In genomic region chr2:99180755-99181647, GRCh38 we compare ENCODE assay signal across 8 cellular contexts. TPM values are rescaled to one million over a fixed set of nuclear protein-coding genes. Genes with fewer than 3 reads are reported as not detected.
A peak's percentile ranks its signal among the peaks of the same experiment; 100 is the strongest.
DNase-seq lines count a peak whose midpoint lies in the region; ATAC-seq lines count a peak whose summit lies in the region.

Gene MITD1, minus strand, starts transcription at chr2:99181058. Its CDS starts 77 bp downstream, at chr2:99180981.
Gene MRPL30, plus strand, starts transcription at chr2:99181184. Its CDS starts 5,020 bp downstream, at chr2:99186204.

- ATAC-seq in HG02610 (IDR thresholded peaks at IDR 0.05; ENCODE audit: unreplicated experiment): peak; percentile 91
- peak; percentile 91 to 92 for ATAC-seq in activated naive CD4-positive, alpha-beta T cell treated with anti-CD3 and anti-CD28 coated beads, Interleukin-2, amount 50 U/mL, for 72 hours

- H3K36me3 Mint-ChIP-seq in activated naive CD4-positive, alpha-beta T cell treated with anti-CD3 and anti-CD28 coated beads, Interleukin-2, amount 50 U/mL, for 72 hours: peaks cover 8 to 20% of the 10 kb centered on the region in 2 donors

- peak within 1 kb of the TSS; percentile 95 to 100 for H3K27ac Mint-ChIP-seq in activated naive CD4-positive, alpha-beta T cell treated with anti-CD3 and anti-CD28 coated beads, Interleukin-2, amount 50 U/mL, for 72 hours

- H3K27ac ChIP-seq in temporal lobe (ENCODE audit: low read depth, low read length): peak within 1 kb of the TSS; percentile 50

- H3K4me3 ChIP-seq in GM08714 (ENCODE audit: low read length): peak within 1 kb of the TSS; percentile 84

- H3K9me3 Mint-ChIP-seq in activated naive CD4-positive, alpha-beta T cell treated with anti-CD3 and anti-CD28 coated beads, Interleukin-2, amount 50 U/mL, for 72 hours: no peaks in the 10 kb centered on the region

- DNase-seq in NCI-H1092 treated with DMSO at 0.1 percent for 48 hours (lab: John Stamatoyannopoulos, UW) (peak; percentile 93), SKM-1 (lab: John Stamatoyannopoulos, UW; ENCODE audit: unreplicated experiment) (peak; percentile 91), glomerular endothelial cell (ENCODE audit: extremely low read depth, low read depth, low spot score) (peak; percentile 93), occipital lobe (lab: John Stamatoyannopoulos, UW) (peak; percentile 90)
- peak; percentile 84 to 93 for DNase-seq in activated naive CD4-positive, alpha-beta T cell treated with anti-CD3 and anti-CD28 coated beads, Interleukin-2, amount 50 U/mL, for 72 hours (ENCODE audit: low spot score in 2 of 2)

RNA-seq across cellular contexts. Expression of gene MITD1, which starts in this region (rescaled TPM):
- total RNA-seq in activated naive CD4-positive, alpha-beta T cell treated with anti-CD3 and anti-CD28 coated beads, Interleukin-2, amount 50 U/mL, for 72 hours: 100 to 1,000 TPM in 1 of 2 donors, 10 to 100 TPM in 1; 71.5 to 107 TPM
- 44.5 and 49.0 TPM in 2 replicates for total RNA-seq in glomerular endothelial cell
- total RNA-seq in occipital lobe: 20.0 TPM
- total RNA-seq in temporal lobe: 15.5 TPM

RNA-seq across cellular contexts. Expression of gene MRPL30, which starts in this region (rescaled TPM):
- total RNA-seq in activated naive CD4-positive, alpha-beta T cell treated with anti-CD3 and anti-CD28 coated beads, Interleukin-2, amount 50 U/mL, for 72 hours: 10 to 100 TPM; 27.9 to 48.5 TPM
- 37.2 and 39.7 TPM in 2 replicates for total RNA-seq in glomerular endothelial cell
- 77.8 TPM for total RNA-seq in occipital lobe
- total RNA-seq in temporal lobe: 49.4 TPM

Comparison
In these comparisons a context has a peak if more than half of its experiments do, and no peak if none do; other contexts are left out.
1. Peak in every context shown above with its lines: DNase-seq, ATAC-seq, H3K4me3 ChIP-seq and H3K27ac ChIP-seq.